15 cellular contexts compared by ENCODE assay signal in the genomic region with DNA sequence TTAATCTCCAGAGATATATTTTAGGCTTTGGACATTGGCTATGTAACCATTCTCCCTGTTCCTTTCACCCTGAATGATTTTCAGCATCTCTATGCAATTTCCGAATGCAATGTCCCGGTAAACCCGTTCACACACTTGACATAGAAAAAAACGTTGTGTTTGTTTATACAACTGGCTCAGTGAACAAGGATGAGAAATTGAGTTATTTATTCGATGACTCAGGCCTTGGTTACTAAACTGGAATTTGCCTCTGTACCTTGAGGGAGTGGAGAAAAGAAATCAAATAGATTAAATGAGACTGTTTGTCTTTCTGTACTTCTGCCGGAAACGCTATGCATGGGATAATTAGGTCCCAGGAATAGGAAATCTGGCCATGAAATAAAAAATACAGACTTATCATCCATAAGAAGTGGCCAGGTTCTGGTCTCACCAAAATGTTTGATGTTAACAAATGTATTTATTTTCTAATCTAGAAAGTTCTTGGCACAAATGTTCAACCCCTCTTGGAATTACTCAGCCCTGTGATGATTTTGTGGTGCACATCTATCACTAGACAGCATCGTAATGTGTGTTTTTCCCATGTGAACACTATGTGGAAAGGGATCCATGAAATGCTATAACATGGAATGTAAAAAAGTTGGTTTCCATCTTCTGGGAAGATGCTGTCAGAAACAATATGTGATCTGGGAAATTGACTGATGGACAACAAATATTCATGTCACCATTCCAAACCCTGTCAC.
DNase-seq lines count a peak whose midpoint lies in the region; ATAC-seq and TF ChIP-seq lines count a peak whose summit lies in the region.
"Had no signal": no experiment of that assay in that cellular context is flagged by ENCODE, and none has a peak within 500 bp of the region (broad histone marks: within the 10 kb centered on the region; RNA-seq: fewer than 3 reads in every experiment).

No MANE protein-coding gene starts in this region.

- H3K4me3 ChIP-seq in AG04450 (ENCODE audit: low read depth, low read length) (no peak overlapping the region), adipocyte (ENCODE audit: low read length) (no peak overlapping the region)

- no peaks in the 10 kb centered on the region for H3K4me1 ChIP-seq in adipocyte (ENCODE audit: control insufficient read depth, insufficient read depth, low read length)
- H3K4me1 ChIP-seq: Caco-2, parathyroid adenoma had no signal

- ATAC-seq in naive thymus-derived CD8-positive, alpha-beta T cell, result no peak

- H3K4me3 Mint-ChIP-seq in naive thymus-derived CD8-positive, alpha-beta T cell, result no peak overlapping the region
- no peak overlapping the region for H3K4me3 Mint-ChIP-seq in activated T-helper 1 cell treated with anti-CD3 and anti-CD28 coated beads, Interleukin-12 subunit alpha, Interleukin-12 subunit beta, Interleukin-2, Interleukin-4 antibody, amounts not matched to agents 30 ng/mL and 10 ng/mL and 1 ng/mL, durations not matched to agents 14 hours and 24 hours and 36 hours
- H3K4me3 Mint-ChIP-seq: activated T-cell treated with anti-CD3 and anti-CD28 coated beads, Interleukin-2, amount 50 U/mL, for 24 hours had no signal

- no peak overlapping the region for H3K27ac ChIP-seq in AG04450 (ENCODE audit: low read depth, low read length)
- H3K27ac ChIP-seq: parathyroid adenoma had no signal

- POLR2A ChIA-PET in AG04450 (lab: Yijun Ruan, JAX), result no interaction called here
- POLR2A ChIA-PET in naive thymus-derived CD8-positive, alpha-beta T cell (lab: Charles Lee), result no interaction called here

- CTCF ChIA-PET in AG04450 (lab: Charles Lee), result interaction anchor here (0.8 kb wide), 1 partner anchor 283 kb away, joined by 3 read pairs; no protein-coding TSS in a partner anchor

- no peaks in the 10 kb centered on the region for H3K27me3 Mint-ChIP-seq in naive thymus-derived CD8-positive, alpha-beta T cell
- H3K27me3 Mint-ChIP-seq in activated T-helper 1 cell treated with anti-CD3 and anti-CD28 coated beads, Interleukin-12 subunit alpha, Interleukin-12 subunit beta, Interleukin-2, Interleukin-4 antibody, amounts not matched to agents 30 ng/mL and 10 ng/mL and 1 ng/mL, durations not matched to agents 14 hours and 24 hours and 36 hours (ENCODE audit: insufficient read depth), result no peaks in the 10 kb centered on the region
- H3K27me3 Mint-ChIP-seq: activated T-cell treated with anti-CD3 and anti-CD28 coated beads, Interleukin-2, amount 50 U/mL, for 24 hours had no signal

- H3K27me3 ChIP-seq in AG04450 (ENCODE audit: control insufficient read depth, insufficient read depth, low read length) (no peaks in the 10 kb centered on the region), adipocyte (replicated peaks; ENCODE audit: control insufficient read depth, insufficient read depth, low read length) (peaks cover 3% of the 10 kb centered on the region)

- H3K9me3 ChIP-seq in AG04450 (ENCODE audit: control insufficient read depth, insufficient read depth, low read length) (no peaks in the 10 kb centered on the region), adipocyte (ENCODE audit: control insufficient read depth, low read length) (no peaks in the 10 kb centered on the region)
- H3K9me3 ChIP-seq: Caco-2 had no signal

- H3K36me3 Mint-ChIP-seq in naive thymus-derived CD8-positive, alpha-beta T cell, result no peaks in the 10 kb centered on the region
- no peaks in the 10 kb centered on the region for H3K36me3 Mint-ChIP-seq in activated T-helper 1 cell treated with anti-CD3 and anti-CD28 coated beads, Interleukin-12 subunit alpha, Interleukin-12 subunit beta, Interleukin-2, Interleukin-4 antibody, amounts not matched to agents 30 ng/mL and 10 ng/mL and 1 ng/mL, durations not matched to agents 14 hours and 24 hours and 36 hours (ENCODE audit: low read depth)

- H3K9me3 Mint-ChIP-seq in naive thymus-derived CD8-positive, alpha-beta T cell, result no peaks in the 10 kb centered on the region
- H3K9me3 Mint-ChIP-seq in activated T-helper 1 cell treated with anti-CD3 and anti-CD28 coated beads, Interleukin-12 subunit alpha, Interleukin-12 subunit beta, Interleukin-2, Interleukin-4 antibody, amounts not matched to agents 30 ng/mL and 10 ng/mL and 1 ng/mL, durations not matched to agents 14 hours and 24 hours and 36 hours, result no peaks in the 10 kb centered on the region
- H3K9me3 Mint-ChIP-seq: activated T-cell treated with anti-CD3 and anti-CD28 coated beads, Interleukin-2, amount 50 U/mL, for 24 hours had no signal

- DNase-seq in AG04450 (ENCODE audit: low read depth, low spot score), result peak; percentile 47
- DNase-seq in H4 (ENCODE audit: low spot score), result peak; percentile 80
- peak; percentile 88 for DNase-seq in adipocyte (ENCODE audit: low read depth)
- DNase-seq in glomerular visceral epithelial cell (ENCODE audit: extremely low spot score), result peak; percentile 35
- DNase-seq in naive thymus-derived CD8-positive, alpha-beta T cell, result no peak
- no peak for DNase-seq in D341Med (ENCODE audit: low spot score)
- DNase-seq in activated T-helper 1 cell treated with anti-CD3 and anti-CD28 coated beads, Interleukin-12 subunit alpha, Interleukin-12 subunit beta, Interleukin-2, Interleukin-4 antibody, amounts not matched to agents 30 ng/mL and 10 ng/mL and 1 ng/mL, durations not matched to agents 14 hours and 24 hours and 36 hours (ENCODE audit: low spot score), result no peak
- no peak for DNase-seq in RPMI8226
- DNase-seq: activated T-cell treated with anti-CD3 and anti-CD28 coated beads, Interleukin-2, amount 50 U/mL, for 24 hours; Caco-2; cerebellar nuclear complex; glutamatergic neuron; NCI-H1105 treated with DMSO at 0.1 percent for 48 hours; substantia nigra had no signal

- TF ChIP-seq CTCF in AG04450 (IDR thresholded peaks at IDR 0.05; ENCODE audit: low read depth, low read length), result no peak

- no peaks in the 10 kb centered on the region for H3K36me3 ChIP-seq in adipocyte (ENCODE audit: control insufficient read depth, insufficient read depth, low read length, severe bottlenecking)

- no peaks in the 10 kb centered on the region for H3K4me1 Mint-ChIP-seq in naive thymus-derived CD8-positive, alpha-beta T cell
- H3K4me1 Mint-ChIP-seq in activated T-helper 1 cell treated with anti-CD3 and anti-CD28 coated beads, Interleukin-12 subunit alpha, Interleukin-12 subunit beta, Interleukin-2, Interleukin-4 antibody, amounts not matched to agents 30 ng/mL and 10 ng/mL and 1 ng/mL, durations not matched to agents 14 hours and 24 hours and 36 hours (ENCODE audit: low read depth), result no peaks in the 10 kb centered on the region

- H3K27ac Mint-ChIP-seq in naive thymus-derived CD8-positive, alpha-beta T cell, result no peak overlapping the region
- H3K27ac Mint-ChIP-seq in activated T-helper 1 cell treated with anti-CD3 and anti-CD28 coated beads, Interleukin-12 subunit alpha, Interleukin-12 subunit beta, Interleukin-2, Interleukin-4 antibody, amounts not matched to agents 30 ng/mL and 10 ng/mL and 1 ng/mL, durations not matched to agents 14 hours and 24 hours and 36 hours, result no peak overlapping the region
- H3K27ac Mint-ChIP-seq: activated T-cell treated with anti-CD3 and anti-CD28 coated beads, Interleukin-2, amount 50 U/mL, for 24 hours had no signal

- H3K9ac ChIP-seq in adipocyte (ENCODE audit: low read length), result no peak overlapping the region
- H3K9ac ChIP-seq: parathyroid adenoma had no signal

- intact Hi-C loops in activated T-helper 1 cell treated with anti-CD3 and anti-CD28 coated beads, Interleukin-12 subunit alpha, Interleukin-12 subunit beta, Interleukin-2, Interleukin-4 antibody, amounts not matched to agents 30 ng/mL and 10 ng/mL and 1 ng/mL, durations not matched to agents 14 hours and 24 hours and 36 hours (cut with micrococcal nuclease), result no loop called here

Comparison
In these comparisons a context has a peak if more than half of its experiments do, and no peak if none do; other contexts are left out.
1. DNase-seq: peak in AG04450 (single experiment), H4 (single experiment), adipocyte (single experiment) and glomerular visceral epithelial cell (single experiment); none in naive thymus-derived CD8-positive, alpha-beta T cell (0 of 10), D341Med (single experiment), activated T-helper 1 cell treated with anti-CD3 and anti-CD28 coated beads, Interleukin-12 subunit alpha, Interleukin-12 subunit beta, Interleukin-2, Interleukin-4 antibody, amounts not matched to agents 30 ng/mL and 10 ng/mL and 1 ng/mL, durations not matched to agents 14 hours and 24 hours and 36 hours (single experiment) and RPMI8226 (single experiment).